Comparison of ENCODE assay signal across 1 cellular context in the genomic region with DNA sequence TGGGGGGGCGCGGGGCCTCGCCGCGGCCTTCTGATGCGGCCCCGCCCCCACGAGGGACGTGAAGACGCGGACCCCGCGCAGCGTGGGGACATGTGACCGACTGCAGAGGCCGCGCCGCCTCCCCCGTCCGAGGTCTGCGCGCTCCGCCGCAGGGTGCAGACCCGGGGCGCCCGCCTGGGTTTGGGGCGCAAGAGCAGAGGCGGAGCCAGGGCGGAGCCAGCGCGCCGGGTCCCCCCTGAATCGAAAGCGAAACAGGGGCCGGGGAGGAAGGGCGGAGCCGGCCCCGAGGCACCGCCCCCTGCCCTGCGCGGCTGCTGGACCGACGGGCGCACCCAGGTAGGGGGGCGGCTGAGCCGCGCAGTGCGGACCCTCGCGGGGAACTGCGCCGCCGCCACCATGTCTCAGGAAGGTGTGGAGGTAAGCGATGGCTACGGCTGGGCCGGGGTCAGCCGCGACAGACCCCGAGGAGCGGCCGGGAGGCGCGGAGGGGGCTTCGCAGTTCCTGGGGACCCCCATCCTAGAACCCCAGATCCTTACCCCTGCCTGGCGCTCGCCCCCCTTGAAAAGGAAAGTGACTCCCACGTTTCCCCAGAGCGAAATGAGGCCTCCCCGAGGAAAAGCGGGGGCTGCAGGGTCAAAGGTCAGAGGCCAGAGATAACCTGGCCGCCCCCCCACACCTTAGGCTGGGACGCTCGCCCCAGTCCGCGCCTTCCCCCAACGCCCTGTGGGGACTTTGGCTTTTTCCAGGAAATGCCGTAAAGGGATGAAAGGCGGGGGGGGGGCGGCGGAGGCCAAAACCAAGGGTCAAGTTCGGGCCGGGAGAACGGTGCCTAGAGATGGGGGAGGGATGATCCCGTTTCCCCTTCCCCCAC.
TF ChIP-seq lines count a peak whose summit lies in the region.

A gene (plus strand): TSS at position 286 of the 872 bp plus-strand sequence. CDS start 111 bp downstream, at position 397.

TF ChIP-seq in HEK293, 187 proteins besides CTCF, POLR2A, EP300 and RAD21 (continued from another document):
- TF ChIP-seq, protein P1, sequence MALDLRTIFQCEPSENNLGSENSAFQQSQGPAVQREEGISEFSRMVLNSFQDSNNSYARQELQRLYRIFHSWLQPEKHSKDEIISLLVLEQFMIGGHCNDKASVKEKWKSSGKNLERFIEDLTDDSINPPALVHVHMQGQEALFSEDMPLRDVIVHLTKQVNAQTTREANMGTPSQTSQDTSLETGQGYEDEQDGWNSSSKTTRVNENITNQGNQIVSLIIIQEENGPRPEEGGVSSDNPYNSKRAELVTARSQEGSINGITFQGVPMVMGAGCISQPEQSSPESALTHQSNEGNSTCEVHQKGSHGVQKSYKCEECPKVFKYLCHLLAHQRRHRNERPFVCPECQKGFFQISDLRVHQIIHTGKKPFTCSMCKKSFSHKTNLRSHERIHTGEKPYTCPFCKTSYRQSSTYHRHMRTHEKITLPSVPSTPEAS (tag by site-specific recombination; IDR thresholded peaks at IDR 0.05) = no peak
- TF ChIP-seq KLF16 (tag by site-specific recombination; IDR thresholded peaks at IDR 0.05) (no peak), ZFP3 (tag by site-specific recombination; IDR thresholded peaks at IDR 0.05; ENCODE audit: low read depth) (no peak), ZNF239 (tag by site-specific recombination; IDR thresholded peaks at IDR 0.05) (no peak), HOXD13 (CRISPR knock-in tag; IDR thresholded peaks at IDR 0.05; ENCODE audit: borderline replicate concordance) (no peak), ZNF510 (tag by site-specific recombination; IDR thresholded peaks at IDR 0.05; ENCODE audit: insufficient replicate concordance) (no peak), SETDB1 (IDR thresholded peaks at IDR 0.05; ENCODE audit: insufficient read length, low read length) (no peak)
- TF ChIP-seq, protein P2, sequence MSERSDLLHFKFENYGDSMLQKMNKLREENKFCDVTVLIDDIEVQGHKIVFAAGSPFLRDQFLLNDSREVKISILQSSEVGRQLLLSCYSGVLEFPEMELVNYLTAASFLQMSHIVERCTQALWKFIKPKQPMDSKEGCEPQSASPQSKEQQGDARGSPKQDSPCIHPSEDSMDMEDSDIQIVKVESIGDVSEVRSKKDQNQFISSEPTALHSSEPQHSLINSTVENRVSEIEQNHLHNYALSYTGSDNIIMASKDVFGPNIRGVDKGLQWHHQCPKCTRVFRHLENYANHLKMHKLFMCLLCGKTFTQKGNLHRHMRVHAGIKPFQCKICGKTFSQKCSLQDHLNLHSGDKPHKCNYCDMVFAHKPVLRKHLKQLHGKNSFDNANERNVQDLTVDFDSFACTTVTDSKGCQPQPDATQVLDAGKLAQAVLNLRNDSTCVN (tag by site-specific recombination; optimal IDR thresholded peaks at IDR 0.05) = peak; percentile 46
- TF ChIP-seq, protein P3, sequence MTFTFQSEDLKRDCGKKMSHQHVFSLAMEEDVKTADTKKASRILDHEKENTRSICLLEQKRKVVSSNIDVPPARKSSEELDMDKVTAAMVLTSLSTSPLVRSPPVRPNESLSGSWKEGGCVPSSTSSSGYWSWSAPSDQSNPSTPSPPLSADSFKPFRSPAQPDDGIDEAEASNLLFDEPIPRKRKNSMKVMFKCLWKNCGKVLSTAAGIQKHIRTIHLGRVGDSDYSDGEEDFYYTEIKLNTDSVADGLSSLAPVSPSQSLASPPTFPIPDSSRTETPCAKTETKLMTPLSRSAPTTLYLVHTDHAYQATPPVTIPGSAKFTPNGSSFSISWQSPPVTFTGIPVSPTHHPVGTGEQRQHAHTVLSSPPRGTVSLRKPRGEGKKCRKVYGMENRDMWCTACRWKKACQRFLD (tag by site-specific recombination; IDR thresholded peaks at IDR 0.05) = no peak
- TF ChIP-seq, protein P4, sequence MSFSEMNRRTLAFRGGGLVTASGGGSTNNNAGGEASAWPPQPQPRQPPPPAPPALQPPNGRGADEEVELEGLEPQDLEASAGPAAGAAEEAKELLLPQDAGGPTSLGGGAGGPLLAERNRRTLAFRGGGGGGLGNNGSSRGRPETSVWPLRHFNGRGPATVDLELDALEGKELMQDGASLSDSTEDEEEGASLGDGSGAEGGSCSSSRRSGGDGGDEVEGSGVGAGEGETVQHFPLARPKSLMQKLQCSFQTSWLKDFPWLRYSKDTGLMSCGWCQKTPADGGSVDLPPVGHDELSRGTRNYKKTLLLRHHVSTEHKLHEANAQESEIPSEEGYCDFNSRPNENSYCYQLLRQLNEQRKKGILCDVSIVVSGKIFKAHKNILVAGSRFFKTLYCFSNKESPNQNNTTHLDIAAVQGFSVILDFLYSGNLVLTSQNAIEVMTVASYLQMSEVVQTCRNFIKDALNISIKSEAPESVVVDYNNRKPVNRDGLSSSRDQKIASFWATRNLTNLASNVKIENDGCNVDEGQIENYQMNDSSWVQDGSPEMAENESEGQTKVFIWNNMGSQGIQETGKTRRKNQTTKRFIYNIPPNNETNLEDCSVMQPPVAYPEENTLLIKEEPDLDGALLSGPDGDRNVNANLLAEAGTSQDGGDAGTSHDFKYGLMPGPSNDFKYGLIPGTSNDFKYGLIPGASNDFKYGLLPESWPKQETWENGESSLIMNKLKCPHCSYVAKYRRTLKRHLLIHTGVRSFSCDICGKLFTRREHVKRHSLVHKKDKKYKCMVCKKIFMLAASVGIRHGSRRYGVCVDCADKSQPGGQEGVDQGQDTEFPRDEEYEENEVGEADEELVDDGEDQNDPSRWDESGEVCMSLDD (tag by site-specific recombination; IDR thresholded peaks at IDR 0.05) = peak; percentile 63; the same call in 1 of the 2 replicates
- TF ChIP-seq, protein P5, sequence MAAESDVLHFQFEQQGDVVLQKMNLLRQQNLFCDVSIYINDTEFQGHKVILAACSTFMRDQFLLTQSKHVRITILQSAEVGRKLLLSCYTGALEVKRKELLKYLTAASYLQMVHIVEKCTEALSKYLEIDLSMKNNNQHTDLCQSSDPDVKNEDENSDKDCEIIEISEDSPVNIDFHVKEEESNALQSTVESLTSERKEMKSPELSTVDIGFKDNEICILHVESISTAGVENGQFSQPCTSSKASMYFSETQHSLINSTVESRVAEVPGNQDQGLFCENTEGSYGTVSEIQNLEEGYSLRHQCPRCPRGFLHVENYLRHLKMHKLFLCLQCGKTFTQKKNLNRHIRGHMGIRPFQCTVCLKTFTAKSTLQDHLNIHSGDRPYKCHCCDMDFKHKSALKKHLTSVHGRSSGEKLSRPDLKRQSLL (tag by site-specific recombination; IDR thresholded peaks at IDR 0.05) = no peak
- TF ChIP-seq, protein P6, sequence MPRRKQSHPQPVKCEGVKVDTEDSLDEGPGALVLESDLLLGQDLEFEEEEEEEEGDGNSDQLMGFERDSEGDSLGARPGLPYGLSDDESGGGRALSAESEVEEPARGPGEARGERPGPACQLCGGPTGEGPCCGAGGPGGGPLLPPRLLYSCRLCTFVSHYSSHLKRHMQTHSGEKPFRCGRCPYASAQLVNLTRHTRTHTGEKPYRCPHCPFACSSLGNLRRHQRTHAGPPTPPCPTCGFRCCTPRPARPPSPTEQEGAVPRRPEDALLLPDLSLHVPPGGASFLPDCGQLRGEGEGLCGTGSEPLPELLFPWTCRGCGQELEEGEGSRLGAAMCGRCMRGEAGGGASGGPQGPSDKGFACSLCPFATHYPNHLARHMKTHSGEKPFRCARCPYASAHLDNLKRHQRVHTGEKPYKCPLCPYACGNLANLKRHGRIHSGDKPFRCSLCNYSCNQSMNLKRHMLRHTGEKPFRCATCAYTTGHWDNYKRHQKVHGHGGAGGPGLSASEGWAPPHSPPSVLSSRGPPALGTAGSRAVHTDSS (tag by site-specific recombination; IDR thresholded peaks at IDR 0.05) = no peak
- TF ChIP-seq, protein P7, sequence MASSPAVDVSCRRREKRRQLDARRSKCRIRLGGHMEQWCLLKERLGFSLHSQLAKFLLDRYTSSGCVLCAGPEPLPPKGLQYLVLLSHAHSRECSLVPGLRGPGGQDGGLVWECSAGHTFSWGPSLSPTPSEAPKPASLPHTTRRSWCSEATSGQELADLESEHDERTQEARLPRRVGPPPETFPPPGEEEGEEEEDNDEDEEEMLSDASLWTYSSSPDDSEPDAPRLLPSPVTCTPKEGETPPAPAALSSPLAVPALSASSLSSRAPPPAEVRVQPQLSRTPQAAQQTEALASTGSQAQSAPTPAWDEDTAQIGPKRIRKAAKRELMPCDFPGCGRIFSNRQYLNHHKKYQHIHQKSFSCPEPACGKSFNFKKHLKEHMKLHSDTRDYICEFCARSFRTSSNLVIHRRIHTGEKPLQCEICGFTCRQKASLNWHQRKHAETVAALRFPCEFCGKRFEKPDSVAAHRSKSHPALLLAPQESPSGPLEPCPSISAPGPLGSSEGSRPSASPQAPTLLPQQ (tag by site-specific recombination; IDR thresholded peaks at IDR 0.05) = 0 out of 2 replicates have a peak, but pooled peaks have one; percentile 10
TF ChIP-seq in HEK293: peak in this region for 8.
